In the genomic region with DNA sequence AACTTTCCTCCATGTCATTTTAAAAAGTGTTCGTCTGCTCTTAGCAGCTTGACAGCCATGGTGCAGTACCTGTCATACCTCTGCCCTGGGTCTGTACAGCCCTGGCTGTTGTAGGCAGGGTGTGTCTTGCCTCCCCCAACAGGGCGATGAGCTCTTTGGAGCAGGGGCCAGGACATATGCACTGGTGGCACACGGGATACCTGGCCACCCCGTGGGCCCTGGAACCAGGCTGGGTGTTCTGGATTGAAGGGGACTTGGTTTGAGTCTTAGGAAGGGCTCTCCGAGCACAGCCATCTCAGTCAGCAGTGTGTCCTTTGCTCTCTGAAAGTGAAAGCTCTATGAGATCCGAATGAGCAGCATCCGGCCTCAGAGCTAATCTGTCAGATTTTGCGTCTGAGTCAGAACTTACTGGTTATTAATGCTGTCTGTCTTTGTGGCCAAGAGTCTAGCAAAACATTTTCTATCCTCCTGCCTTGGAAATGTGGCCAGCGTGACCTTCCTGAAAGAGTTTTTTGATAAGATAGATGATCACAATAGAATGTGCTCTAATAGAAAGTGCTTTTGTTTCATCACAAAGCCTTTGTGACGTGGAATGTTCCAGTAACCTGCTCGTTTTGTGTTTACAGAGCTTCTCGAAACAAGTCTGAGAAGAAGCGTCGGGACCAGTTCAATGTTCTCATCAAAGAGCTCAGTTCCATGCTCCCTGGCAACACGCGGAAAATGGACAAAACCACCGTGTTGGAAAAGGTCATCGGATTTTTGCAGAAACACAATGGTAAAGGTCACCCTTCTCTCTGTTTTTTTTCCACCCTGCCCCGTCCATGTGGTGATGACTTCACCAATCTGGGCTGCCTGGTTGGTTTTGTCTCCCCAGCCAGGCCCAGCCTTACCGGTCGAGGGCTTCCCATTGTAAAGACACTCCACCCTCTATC, we compare ENCODE assay signal across 8 cellular contexts.
DNase-seq lines count a peak whose midpoint lies in the region; ATAC-seq and TF ChIP-seq lines count a peak whose summit lies in the region.

No MANE protein-coding gene starts in this region.

- TF ChIP-seq CTCF in GM13976 (IDR thresholded peaks at IDR 0.05; ENCODE audit: borderline replicate concordance, control extremely low read depth, extremely low read depth, insufficient read depth, missing control alignments) (no peak), heart left ventricle (IDR thresholded peaks at IDR 0.05) (no peak), smooth muscle cell (IDR thresholded peaks at IDR 0.05; ENCODE audit: borderline replicate concordance, insufficient read depth, poor library complexity, severe bottlenecking) (no peak), type B pancreatic cell (conservative IDR thresholded peaks at IDR 0.05) (no peak)

- in situ Hi-C loops in GM13976 (cut with MboI; ENCODE audit: low sequenced_read_pairs, unreplicated experiment) = no loop called here

- peak overlapping the region; percentile 70 for H3K27ac Mint-ChIP-seq in activated T-cell treated with anti-CD3 and anti-CD28 coated beads, Interleukin-2, amount 50 U/mL, for 72 hours
- H3K27ac Mint-ChIP-seq in type B pancreatic cell = no peak overlapping the region

- H3K4me3 ChIP-seq in heart left ventricle = peak overlapping the region in 10 of 12 donors; percentile 11 to 56 (median 36)
- H3K4me3 ChIP-seq in smooth muscle cell = no peak overlapping the region

- H3K4me1 ChIP-seq in heart left ventricle = peaks cover 0 to 42% (median 24%) of the 10 kb centered on the region in 12 donors
- H3K4me1 ChIP-seq in smooth muscle cell (ENCODE audit: low read depth) = peaks cover 10% of the 10 kb centered on the region

- peak overlapping the region; percentile 58 to 90 (median 80) for H3K27ac ChIP-seq in heart left ventricle
- H3K27ac ChIP-seq in smooth muscle cell (ENCODE audit: low read depth) = peak overlapping the region; percentile 96

- no peak overlapping the region for H2AFZ ChIP-seq in smooth muscle cell (ENCODE audit: low read depth)

- TF ChIP-seq POLR2A in heart left ventricle (IDR thresholded peaks at IDR 0.05) = no peak

- H3K4me3 Mint-ChIP-seq in activated T-cell treated with anti-CD3 and anti-CD28 coated beads, Interleukin-2, amount 50 U/mL, for 72 hours = peak overlapping the region; percentile 51 to 85
- no peak overlapping the region for H3K4me3 Mint-ChIP-seq in type B pancreatic cell

- no peaks in the 10 kb centered on the region for H3K9me3 Mint-ChIP-seq in activated T-cell treated with anti-CD3 and anti-CD28 coated beads, Interleukin-2, amount 50 U/mL, for 72 hours
- peaks cover 4% of the 10 kb centered on the region for H3K9me3 Mint-ChIP-seq in type B pancreatic cell

- H3F3A ChIP-seq in smooth muscle cell (ENCODE audit: low read depth) = peaks cover 21% of the 10 kb centered on the region

- H3K4me2 ChIP-seq in smooth muscle cell = peak overlapping the region; percentile 78

- 36 to 45% (median 38%) methylated on average over 21 of the region's 21 CpGs for WGBS in heart left ventricle, 4 donors
- 47% methylated on average over 21 of the region's 21 CpGs for WGBS in smooth muscle cell (ENCODE audit: low lambda C conversion rate)

- H3K36me3 Mint-ChIP-seq in activated T-cell treated with anti-CD3 and anti-CD28 coated beads, Interleukin-2, amount 50 U/mL, for 72 hours (ENCODE audit: insufficient read depth in 2 of 2) = no peaks in the 10 kb centered on the region
- H3K36me3 Mint-ChIP-seq in type B pancreatic cell = peaks cover 14% of the 10 kb centered on the region

- no peaks in the 10 kb centered on the region for H3K79me2 ChIP-seq in smooth muscle cell (ENCODE audit: low read depth)

- peaks cover 0 to 33% (median 7%) of the 10 kb centered on the region in 9 donors for H3K36me3 ChIP-seq in heart left ventricle
- peaks cover 7% of the 10 kb centered on the region for H3K36me3 ChIP-seq in smooth muscle cell (ENCODE audit: low read depth)

- intact Hi-C loops in heart left ventricle (cut with DNase I) = no loop called here

- H3K27me3 ChIP-seq in heart left ventricle = no peaks in the 10 kb centered on the region
- no peaks in the 10 kb centered on the region for H3K27me3 ChIP-seq in smooth muscle cell (ENCODE audit: low read depth)

- DNase-seq in GM13976 (ENCODE audit: low spot score) (peak; percentile 61), heart left ventricle (peak in 2 of 5 donors; percentile 35 to 48), smooth muscle cell (lab: John Stamatoyannopoulos, UW; ENCODE audit: unreplicated experiment) (no peak), activated gamma-delta T cell treated with Interleukin-2 at 50 U/mL for 16 hours (no peak), type B pancreatic cell (ENCODE audit: extremely low spot score, unreplicated experiment) (no peak)
- peak; percentile 19 to 28 for DNase-seq in activated T-cell treated with anti-CD3 and anti-CD28 coated beads, Interleukin-2, amount 50 U/mL, for 72 hours

- H3K9ac ChIP-seq in smooth muscle cell (ENCODE audit: low read depth) = peak overlapping the region; percentile 93

- ATAC-seq in HG02938 (IDR thresholded peaks at IDR 0.05; ENCODE audit: unreplicated experiment) (peak; percentile 91), heart left ventricle (peak; percentile 43 to 83 (median 78)), GM21360 (IDR thresholded peaks at IDR 0.05; ENCODE audit: unreplicated experiment) (no peak)
- peak; percentile 92 to 95 for ATAC-seq in activated T-cell treated with anti-CD3 and anti-CD28 coated beads, Interleukin-2, amount 50 U/mL, for 72 hours (replicated peaks in 1 of 2)

- H4K20me1 ChIP-seq in smooth muscle cell (ENCODE audit: low read depth) = no peaks in the 10 kb centered on the region

- no peaks in the 10 kb centered on the region for H3K27me3 Mint-ChIP-seq in activated T-cell treated with anti-CD3 and anti-CD28 coated beads, Interleukin-2, amount 50 U/mL, for 72 hours (ENCODE audit: low read depth)
- peaks cover 3% of the 10 kb centered on the region for H3K27me3 Mint-ChIP-seq in type B pancreatic cell

- peaks cover 16% of the 10 kb centered on the region for H3K4me1 Mint-ChIP-seq in activated T-cell treated with anti-CD3 and anti-CD28 coated beads, Interleukin-2, amount 50 U/mL, for 72 hours (ENCODE audit: low read depth)
- peaks cover 10% of the 10 kb centered on the region for H3K4me1 Mint-ChIP-seq in type B pancreatic cell (ENCODE audit: unreplicated experiment)

- H3K9me3 ChIP-seq in heart left ventricle = no peaks in the 10 kb centered on the region
- H3K9me3 ChIP-seq in smooth muscle cell (replicated peaks; ENCODE audit: low read depth) = no peaks in the 10 kb centered on the region

Comparison
In these comparisons a context has a peak if more than half of its experiments do, and no peak if none do; other contexts are left out.
1. DNase-seq: peak in GM13976 (single experiment) and activated T-cell treated with anti-CD3 and anti-CD28 coated beads, Interleukin-2, amount 50 U/mL, for 72 hours (2 of 2); none in smooth muscle cell (single experiment), activated gamma-delta T cell treated with Interleukin-2 at 50 U/mL for 16 hours (single experiment) and type B pancreatic cell (single experiment).